In genomic region chr6:17865798-17866725, GRCh38 we compare ENCODE assay signal across 8 cellular contexts.
A peak's percentile ranks its signal among the peaks of the same experiment; 100 is the strongest.
DNase-seq lines count a peak whose midpoint lies in the region; ATAC-seq and TF ChIP-seq lines count a peak whose summit lies in the region.

No MANE protein-coding gene starts in this region.

- no peaks in the 10 kb centered on the region for H3K9me3 ChIP-seq in right cardiac atrium (ENCODE audit: control insufficient read depth, low read length)
- H3K9me3 ChIP-seq in spleen = no peaks in the 10 kb centered on the region

- WGBS in right cardiac atrium = 68% methylated on average over 6 of the region's 6 CpGs
- 87 to 94% (median 90%) methylated on average over 6 of the region's 6 CpGs for WGBS in spleen, 5 donors

- H3K27me3 ChIP-seq in right cardiac atrium (ENCODE audit: control insufficient read depth, insufficient read depth) (no peaks in the 10 kb centered on the region), spleen (replicated peaks in 1 of 7) (no peaks in the 10 kb centered on the region)

- H3K4me3 Mint-ChIP-seq in activated CD8-positive, alpha-beta T cell treated with anti-CD3 and anti-CD28 coated beads, Interleukin-2, amount 10 ng/mL, durations not matched to agents 7 days and 5 days = no peak overlapping the region

- no peaks in the 10 kb centered on the region for H3K4me1 Mint-ChIP-seq in activated CD8-positive, alpha-beta T cell treated with anti-CD3 and anti-CD28 coated beads, Interleukin-2, amount 10 ng/mL, durations not matched to agents 7 days and 5 days (ENCODE audit: low read depth)

- no peak for TF ChIP-seq POLR2A in spleen (IDR thresholded peaks at IDR 0.05)

- H3K36me3 ChIP-seq in spleen = no peaks in the 10 kb centered on the region

- CTCF ChIA-PET in activated CD8-positive, alpha-beta T cell treated with anti-CD3 and anti-CD28 coated beads, Interleukin-2, amount 10 ng/mL, durations not matched to agents 7 days and 5 days (lab: Charles Lee) = no interaction called here

- H3K27ac Mint-ChIP-seq in activated CD8-positive, alpha-beta T cell treated with anti-CD3 and anti-CD28 coated beads, Interleukin-2, amount 10 ng/mL, durations not matched to agents 7 days and 5 days = no peak overlapping the region

- no peaks in the 10 kb centered on the region for H3K9me3 Mint-ChIP-seq in activated CD8-positive, alpha-beta T cell treated with anti-CD3 and anti-CD28 coated beads, Interleukin-2, amount 10 ng/mL, durations not matched to agents 7 days and 5 days (ENCODE audit: insufficient read depth)

- no peaks in the 10 kb centered on the region for H3K36me3 Mint-ChIP-seq in activated CD8-positive, alpha-beta T cell treated with anti-CD3 and anti-CD28 coated beads, Interleukin-2, amount 10 ng/mL, durations not matched to agents 7 days and 5 days (ENCODE audit: low read depth)

- TF ChIP-seq CTCF in astrocyte of the cerebellum (IDR thresholded peaks at IDR 0.05; ENCODE audit: low read depth, low read length, missing control alignments) (no peak), spleen (IDR thresholded peaks at IDR 0.05 in 8 of 11, conservative IDR thresholded peaks at IDR 0.05 in 3 of 11) (no peak)

- peak overlapping the region; percentile 82 for H3K27ac ChIP-seq in right cardiac atrium (ENCODE audit: low read length)
- H3K27ac ChIP-seq in spleen = no peak overlapping the region

- POLR2A ChIA-PET in activated CD8-positive, alpha-beta T cell treated with anti-CD3 and anti-CD28 coated beads, Interleukin-2, amount 10 ng/mL, durations not matched to agents 7 days and 5 days (lab: Charles Lee) = no interaction called here

- ATAC-seq in right cardiac atrium (peak; percentile 86 to 98), sciatic nerve (peak; percentile 82), HG03097 (IDR thresholded peaks at IDR 0.05; ENCODE audit: low FRiP score, unreplicated experiment) (no peak), HG03039 (IDR thresholded peaks at IDR 0.05; ENCODE audit: unreplicated experiment) (no peak)
- ATAC-seq in activated CD8-positive, alpha-beta T cell treated with anti-CD3 and anti-CD28 coated beads, Interleukin-2, amount 10 ng/mL, durations not matched to agents 7 days and 5 days = no peak

- intact Hi-C loops in right cardiac atrium (cut with DNase I) (loop anchor here in 1 of 4 donors (10.0 kb wide), 1 partner anchor 119 kb away; the partner anchor contains the start of gene KIF13A), sciatic nerve (cut with DNase I) (no loop called here), spleen (cut with DNase I; ENCODE audit: low total_unique reads) (no loop called here)

- H3K4me3 ChIP-seq in astrocyte of the cerebellum (ENCODE audit: low read depth, low read length) (no peak overlapping the region), right cardiac atrium (ENCODE audit: low read length) (no peak overlapping the region), spleen (no peak overlapping the region)

- DNase-seq in GM04504 (ENCODE audit: low read depth) (peak; percentile 89), astrocyte of the cerebellum (ENCODE audit: low read depth) (peak; percentile 68), right cardiac atrium (peak; percentile 84 to 86 (median 86)), sciatic nerve (ENCODE audit: low spot score) (peak; percentile 69), spleen (no peak)
- no peak for DNase-seq in activated CD8-positive, alpha-beta T cell treated with anti-CD3 and anti-CD28 coated beads, Interleukin-2, amount 10 ng/mL, durations not matched to agents 7 days and 5 days

- in situ Hi-C loops in astrocyte of the cerebellum (cut with HindIII; ENCODE audit: low sequenced_read_pairs) = no loop called here

- H3K27me3 Mint-ChIP-seq in activated CD8-positive, alpha-beta T cell treated with anti-CD3 and anti-CD28 coated beads, Interleukin-2, amount 10 ng/mL, durations not matched to agents 7 days and 5 days (ENCODE audit: low read depth) = peaks cover 22% of the 10 kb centered on the region

- H3K4me1 ChIP-seq in right cardiac atrium (ENCODE audit: control insufficient read depth, insufficient read depth, low read length) (peaks cover 8% of the 10 kb centered on the region), spleen (peaks cover 0 to 20% (median 9%) of the 10 kb centered on the region in 6 donors)

Comparison
In these comparisons a context has a peak if more than half of its experiments do, and no peak if none do; other contexts are left out.
1. DNase-seq: peak in GM04504 (single experiment), astrocyte of the cerebellum (single experiment), right cardiac atrium (3 of 3) and sciatic nerve (single experiment); none in activated CD8-positive, alpha-beta T cell treated with anti-CD3 and anti-CD28 coated beads, Interleukin-2, amount 10 ng/mL, durations not matched to agents 7 days and 5 days (single experiment) and spleen (single experiment).
2. ATAC-seq: peak in right cardiac atrium (2 of 2) and sciatic nerve (single experiment); none in activated CD8-positive, alpha-beta T cell treated with anti-CD3 and anti-CD28 coated beads, Interleukin-2, amount 10 ng/mL, durations not matched to agents 7 days and 5 days (single experiment), HG03097 (single experiment) and HG03039 (single experiment).